Comparison of ENCODE assay signal across 9 cellular contexts in the genomic region with DNA sequence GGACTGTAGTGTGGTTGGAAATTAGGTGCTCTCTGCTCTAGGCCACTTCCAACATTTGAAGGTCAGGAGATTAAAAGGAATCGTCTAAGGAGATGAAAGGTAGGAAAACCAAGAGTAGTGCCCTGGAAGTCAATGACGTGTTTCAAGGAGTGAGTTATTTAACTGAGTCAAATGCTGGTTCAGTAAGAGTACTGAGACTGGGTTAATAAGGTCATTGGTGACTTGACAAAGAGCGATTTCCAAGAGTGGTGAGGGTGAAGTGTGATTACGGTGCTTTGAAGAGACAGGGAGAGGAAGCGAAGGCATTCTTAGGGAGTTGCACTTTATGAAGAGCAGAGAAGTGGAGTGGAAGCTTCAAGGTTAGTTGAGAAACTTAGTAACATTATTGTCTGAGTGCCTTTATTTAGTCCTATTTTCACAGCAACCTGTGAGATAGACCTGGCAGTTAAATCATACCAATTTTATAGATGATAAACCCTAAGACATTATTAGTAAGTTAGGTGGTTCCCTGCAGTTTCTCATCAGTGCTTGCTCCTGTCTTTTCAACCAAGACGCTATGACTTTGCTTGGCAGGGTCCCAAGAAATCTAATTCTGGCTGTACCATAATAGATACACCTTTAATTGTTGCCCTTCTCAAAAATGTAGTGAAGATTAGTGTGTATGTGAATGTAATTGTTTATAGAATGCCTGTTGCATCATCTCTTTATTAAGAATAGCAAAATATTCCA. TPM values are rescaled to one million over a fixed set of nuclear protein-coding genes. Genes with fewer than 3 reads are reported as not detected.
DNase-seq lines count a peak whose midpoint lies in the region; ATAC-seq and TF ChIP-seq lines count a peak whose summit lies in the region.
"Had no signal": no experiment of that assay in that cellular context is flagged by ENCODE, and none has a peak within 500 bp of the region (broad histone marks: within the 10 kb centered on the region; RNA-seq: fewer than 3 reads in every experiment).

No MANE protein-coding gene starts in this region.

- H3K4me1 Mint-ChIP-seq in activated T-cell treated with anti-CD3 and anti-CD28 coated beads, Interleukin-2, amount 50 U/mL, for 72 hours (ENCODE audit: low read depth), result peaks cover 62% of the 10 kb centered on the region
- peaks cover 35% of the 10 kb centered on the region for H3K4me1 Mint-ChIP-seq in WTC11

- H3K27ac ChIP-seq in fibroblast of lung (ENCODE audit: insufficient read depth, low read length) (no peak overlapping the region), gastrocnemius medialis (peak overlapping the region; percentile 28 to 70 (median 41))

- CTCF ChIA-PET in WTC11 (lab: Charles Lee), result interaction anchor here (1.2 kb wide), 1 partner anchor 88 kb away, joined by 4 read pairs; a partner anchor contains a TSS

- H3K36me3 Mint-ChIP-seq in activated T-cell treated with anti-CD3 and anti-CD28 coated beads, Interleukin-2, amount 50 U/mL, for 72 hours (ENCODE audit: insufficient read depth in 2 of 2), result peaks cover 14 to 46% of the 10 kb centered on the region in 2 donors
- peaks cover 69% of the 10 kb centered on the region for H3K36me3 Mint-ChIP-seq in WTC11

- no peak for TF ChIP-seq POLR2A in gastrocnemius medialis (IDR thresholded peaks at IDR 0.05)

- H3K4me3 Mint-ChIP-seq in activated T-cell treated with anti-CD3 and anti-CD28 coated beads, Interleukin-2, amount 50 U/mL, for 72 hours, result peak overlapping the region; percentile 41 to 55
- H3K4me3 Mint-ChIP-seq in WTC11, result peak overlapping the region; percentile 25

- no peaks in the 10 kb centered on the region for H3K9me3 ChIP-seq in fibroblast of lung (ENCODE audit: control insufficient read depth, insufficient read depth, low read depth, low read length)
- H3K9me3 ChIP-seq in gastrocnemius medialis, result no peaks in the 10 kb centered on the region

- H3K9ac ChIP-seq in fibroblast of lung (ENCODE audit: insufficient read depth, low read length), result no peak overlapping the region

- no peak for TF ChIP-seq CTCF in WTC11 (IDR thresholded peaks at IDR 0.05)
- TF ChIP-seq CTCF in fibroblast of lung (conservative IDR thresholded peaks at IDR 0.05 in 1 of 2, IDR thresholded peaks at IDR 0.05 in 1 of 2; ENCODE audit: low read depth in 1 of 2, low read length in 2 of 2), result no peak
- TF ChIP-seq CTCF in gastrocnemius medialis (IDR thresholded peaks at IDR 0.05 in 4 of 5, conservative IDR thresholded peaks at IDR 0.05 in 1 of 5), result no peak

- intact Hi-C loops in gastrocnemius medialis (cut with DNase I; ENCODE audit: low total_unique reads), result no loop called here

- DNase-seq in activated T-cell treated with anti-CD3 and anti-CD28 coated beads, Interleukin-2, amount 50 U/mL, for 72 hours, result no peak
- DNase-seq in activated T-cell treated with anti-CD3 and anti-CD28 coated beads for 4 hours, result no peak
- DNase-seq in WTC11 (ENCODE audit: low spot score), result no peak
- peak in 1 of 2 donors; percentile 26 for DNase-seq in fibroblast of lung (ENCODE audit: low read depth in 2 of 2)
- DNase-seq in gastrocnemius medialis, result no peak
- DNase-seq in NCI-H345 (lab: John Stamatoyannopoulos, UW), result no peak
- DNase-seq: NCI-H187 had no signal

- H3K4me2 ChIP-seq in fibroblast of lung (ENCODE audit: extremely low read depth, insufficient read depth, low read length), result peak overlapping the region; percentile 32

- H3K79me2 ChIP-seq in fibroblast of lung (ENCODE audit: control insufficient read depth, insufficient read depth, low read length), result peaks cover 91% of the 10 kb centered on the region

- peak overlapping the region in 1 of 4 experiments; percentile 36 for H3K4me3 ChIP-seq in fibroblast of lung (replicated peaks in 1 of 4; ENCODE audit: control extremely low read depth in 1 of 4, insufficient read depth in 1 of 4, low read depth in 3 of 4, low read length in 4 of 4)
- peak overlapping the region in 2 of 4 donors; percentile 10 to 11 for H3K4me3 ChIP-seq in gastrocnemius medialis

- H3K27me3 ChIP-seq in fibroblast of lung (ENCODE audit: control insufficient read depth, insufficient read depth, low read length) (no peaks in the 10 kb centered on the region), gastrocnemius medialis (no peaks in the 10 kb centered on the region)

- ATAC-seq in activated T-cell treated with anti-CD3 and anti-CD28 coated beads, Interleukin-2, amount 50 U/mL, for 72 hours (replicated peaks in 1 of 2), result peak in 1 of 2 donors; percentile 36
- ATAC-seq in WTC11, result no peak
- no peak for ATAC-seq in gastrocnemius medialis
- no peak for ATAC-seq in GM21515 (IDR thresholded peaks at IDR 0.05; ENCODE audit: unreplicated experiment)
- ATAC-seq in HG03520 (IDR thresholded peaks at IDR 0.05; ENCODE audit: unreplicated experiment), result no peak

- in situ Hi-C loops in gastrocnemius medialis (cut with MboI; ENCODE audit: low sequenced_read_pairs in 4 of 4), result loop anchor here in 1 of 4 donors (25.0 kb wide), 1 partner anchor 469 kb away; no protein-coding TSS in a partner anchor

- no peaks in the 10 kb centered on the region for H3K27me3 Mint-ChIP-seq in activated T-cell treated with anti-CD3 and anti-CD28 coated beads, Interleukin-2, amount 50 U/mL, for 72 hours (ENCODE audit: low read depth)
- no peaks in the 10 kb centered on the region for H3K27me3 Mint-ChIP-seq in WTC11 (ENCODE audit: low read depth)

- H4K20me1 ChIP-seq in fibroblast of lung (ENCODE audit: control insufficient read depth, extremely low read depth, insufficient read depth, low read length), result peaks cover 6% of the 10 kb centered on the region

- POLR2A ChIA-PET in WTC11 (lab: Charles Lee), result no interaction called here

- H3K9me3 Mint-ChIP-seq in activated T-cell treated with anti-CD3 and anti-CD28 coated beads, Interleukin-2, amount 50 U/mL, for 72 hours, result no peaks in the 10 kb centered on the region
- H3K9me3 Mint-ChIP-seq in WTC11, result no peaks in the 10 kb centered on the region

- no peak overlapping the region for H2AFZ ChIP-seq in fibroblast of lung (ENCODE audit: low read length)

- peak overlapping the region; percentile 18 for H3K27ac Mint-ChIP-seq in activated T-cell treated with anti-CD3 and anti-CD28 coated beads, Interleukin-2, amount 50 U/mL, for 72 hours
- H3K27ac Mint-ChIP-seq in WTC11, result peak overlapping the region; percentile 91

- H3K4me1 ChIP-seq in fibroblast of lung (ENCODE audit: control insufficient read depth, extremely low read depth, insufficient read depth, low read length) (peaks cover 4% of the 10 kb centered on the region), gastrocnemius medialis (peaks cover 54 to 58% of the 10 kb centered on the region in 2 donors)

- H3K36me3 ChIP-seq in fibroblast of lung (ENCODE audit: control insufficient read depth, insufficient read depth, low read length) (peaks cover 11% of the 10 kb centered on the region), gastrocnemius medialis (peaks cover 0 to 63% of the 10 kb centered on the region in 2 donors)

TF ChIP-seq in WTC11, 78 proteins besides CTCF, POLR2A, EP300 and RAD21 (continues in another document):
- TF ChIP-seq NFE2L1 (CRISPR knock-in tag; IDR thresholded peaks at IDR 0.05), result no peak
- TF ChIP-seq GABPB1 (CRISPR knock-in tag; IDR thresholded peaks at IDR 0.05), result no peak
- TF ChIP-seq, protein P1, sequence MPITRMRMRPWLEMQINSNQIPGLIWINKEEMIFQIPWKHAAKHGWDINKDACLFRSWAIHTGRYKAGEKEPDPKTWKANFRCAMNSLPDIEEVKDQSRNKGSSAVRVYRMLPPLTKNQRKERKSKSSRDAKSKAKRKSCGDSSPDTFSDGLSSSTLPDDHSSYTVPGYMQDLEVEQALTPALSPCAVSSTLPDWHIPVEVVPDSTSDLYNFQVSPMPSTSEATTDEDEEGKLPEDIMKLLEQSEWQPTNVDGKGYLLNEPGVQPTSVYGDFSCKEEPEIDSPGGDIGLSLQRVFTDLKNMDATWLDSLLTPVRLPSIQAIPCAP (CRISPR knock-in tag; IDR thresholded peaks at IDR 0.05), result no peak
- TF ChIP-seq, protein P2, sequence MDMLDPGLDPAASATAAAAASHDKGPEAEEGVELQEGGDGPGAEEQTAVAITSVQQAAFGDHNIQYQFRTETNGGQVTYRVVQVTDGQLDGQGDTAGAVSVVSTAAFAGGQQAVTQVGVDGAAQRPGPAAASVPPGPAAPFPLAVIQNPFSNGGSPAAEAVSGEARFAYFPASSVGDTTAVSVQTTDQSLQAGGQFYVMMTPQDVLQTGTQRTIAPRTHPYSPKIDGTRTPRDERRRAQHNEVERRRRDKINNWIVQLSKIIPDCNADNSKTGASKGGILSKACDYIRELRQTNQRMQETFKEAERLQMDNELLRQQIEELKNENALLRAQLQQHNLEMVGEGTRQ (CRISPR knock-in tag; IDR thresholded peaks at IDR 0.05), result no peak
- TF ChIP-seq SMAD4 (CRISPR knock-in tag; IDR thresholded peaks at IDR 0.05), result no peak
- no peak for TF ChIP-seq FOXJ3 (CRISPR knock-in tag; IDR thresholded peaks at IDR 0.05; ENCODE audit: borderline replicate concordance)
- no peak for TF ChIP-seq GTF2I (CRISPR knock-in tag; conservative IDR thresholded peaks at IDR 0.05)
- no peak for TF ChIP-seq NFATC4 (CRISPR knock-in tag; IDR thresholded peaks at IDR 0.05)
- no peak for TF ChIP-seq ZNF423 (CRISPR knock-in tag; IDR thresholded peaks at IDR 0.05)
- TF ChIP-seq, protein P3, sequence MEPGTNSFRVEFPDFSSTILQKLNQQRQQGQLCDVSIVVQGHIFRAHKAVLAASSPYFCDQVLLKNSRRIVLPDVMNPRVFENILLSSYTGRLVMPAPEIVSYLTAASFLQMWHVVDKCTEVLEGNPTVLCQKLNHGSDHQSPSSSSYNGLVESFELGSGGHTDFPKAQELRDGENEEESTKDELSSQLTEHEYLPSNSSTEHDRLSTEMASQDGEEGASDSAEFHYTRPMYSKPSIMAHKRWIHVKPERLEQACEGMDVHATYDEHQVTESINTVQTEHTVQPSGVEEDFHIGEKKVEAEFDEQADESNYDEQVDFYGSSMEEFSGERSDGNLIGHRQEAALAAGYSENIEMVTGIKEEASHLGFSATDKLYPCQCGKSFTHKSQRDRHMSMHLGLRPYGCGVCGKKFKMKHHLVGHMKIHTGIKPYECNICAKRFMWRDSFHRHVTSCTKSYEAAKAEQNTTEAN (CRISPR knock-in tag; IDR thresholded peaks at IDR 0.05), result no peak

RNA-seq across cellular contexts. Expression of a gene that starts 5.9 kb away (rescaled TPM):
- 100 to 1,000 TPM; 181 to 188 TPM for total RNA-seq in activated T-cell treated with anti-CD3 and anti-CD28 coated beads, Interleukin-2, amount 50 U/mL, for 72 hours
- total RNA-seq in WTC11 (2021) (188 to 223 TPM (median 201 TPM) in 3 replicates), fibroblast of lung (55.2 and 75.3 TPM in 2 replicates), gastrocnemius medialis (100 to 1,000 TPM in 1 of 4 donors, 10 to 100 TPM in 3; 51.4 to 126 (median 82.4) TPM)
- polyA plus RNA-seq in fibroblast of lung, result 279 and 321 TPM in 2 replicates
- polyA plus RNA-seq in fibroblast of lung (2012), result 128 and 152 TPM in 2 replicates
- 154 and 177 TPM in 2 replicates for polyA minus RNA-seq in fibroblast of lung (ENCODE audit: low replicate concordance)

RNA-seq across cellular contexts. Expression of a gene that starts 13.8 kb away (rescaled TPM):
- total RNA-seq in activated T-cell treated with anti-CD3 and anti-CD28 coated beads, Interleukin-2, amount 50 U/mL, for 72 hours, result 10 to 100 TPM; 32.6 to 40.0 TPM
- total RNA-seq in WTC11 (2021), result 35.5 to 49.4 TPM (median 35.5 TPM) in 3 replicates
- total RNA-seq in fibroblast of lung, result 13.6 and 30.2 TPM in 2 replicates
- polyA plus RNA-seq in fibroblast of lung, result 15.2 and 16.4 TPM in 2 replicates
- polyA plus RNA-seq in fibroblast of lung (2012), result 10.0 and 13.8 TPM in 2 replicates
- 3.9 and 8.6 TPM in 2 replicates for polyA minus RNA-seq in fibroblast of lung (ENCODE audit: low replicate concordance)
- total RNA-seq in gastrocnemius medialis, result 1 to 10 TPM; 4.1 to 8.9 (median 7.7) TPM
